Comparison of ENCODE assay signal across 8 cellular contexts in genomic region chr15:66838671-66839239, GRCh38.
DNase-seq lines count a peak whose midpoint lies in the region; ATAC-seq and TF ChIP-seq lines count a peak whose summit lies in the region.

No MANE protein-coding gene starts in this region.

- H3K9me3 ChIP-seq in right lobe of liver: no peaks in the 10 kb centered on the region
- H3K9me3 ChIP-seq in aorta (ENCODE audit: control insufficient read depth, low read length): no peaks in the 10 kb centered on the region

- H3K4me3 ChIP-seq in astrocyte of the cerebellum (ENCODE audit: low read depth, low read length): no peak overlapping the region
- no peak overlapping the region for H3K4me3 ChIP-seq in right lobe of liver
- no peak overlapping the region for H3K4me3 ChIP-seq in aorta (ENCODE audit: low read length in 2 of 2)

- DNase-seq in CD14-positive monocyte (ENCODE audit: low spot score) (no peak), astrocyte of the cerebellum (ENCODE audit: low read depth) (no peak), right lobe of liver (no peak), NCI-H748 (lab: John Stamatoyannopoulos, UW; ENCODE audit: unreplicated experiment) (no peak), aorta (no peak)
- no peak for DNase-seq in stimulated activated CD4-positive, alpha-beta T cell treated with anti-CD3 and anti-CD28 coated beads, Interleukin-4, amount 100 ng/mL, for 1 hour

- H3K4me1 ChIP-seq in right lobe of liver (peaks cover 0 to 8% (median 0%) of the 10 kb centered on the region in 4 donors), aorta (ENCODE audit: control insufficient read depth in 1 of 2, insufficient read depth in 2 of 2, low read length in 2 of 2) (no peaks in the 10 kb centered on the region)

- H3K27ac ChIP-seq in right lobe of liver (no peak overlapping the region), aorta (ENCODE audit: low read depth in 1 of 2, low read length in 2 of 2) (no peak overlapping the region)

- peak overlapping the region in 1 of 7 donors; percentile 50 for H3K27ac Mint-ChIP-seq in CD14-positive monocyte

- in situ Hi-C loops in astrocyte of the cerebellum (cut with HindIII; ENCODE audit: low sequenced_read_pairs): no loop called here

- intact Hi-C loops in CD14-positive monocyte (cut with micrococcal nuclease): loop anchor here in 1 of 2 donors (10.0 kb wide), 1 partner anchor 134 kb away; the partner anchor contains the start of gene SMAD6
- intact Hi-C loops in right lobe of liver (cut with DNase I): no loop called here
- intact Hi-C loops in aorta (cut with DNase I): loop anchor here in 1 of 2 donors (5.0 kb wide), 1 partner anchor 36 kb away; no protein-coding TSS in a partner anchor

- peaks cover 0 to 12% (median 11%) of the 10 kb centered on the region in 7 donors for H3K9me3 Mint-ChIP-seq in CD14-positive monocyte

- ATAC-seq in right lobe of liver (peak in 1 of 4 donors; percentile 35), aorta (ENCODE audit: low FRiP score) (no peak), HG03571 (IDR thresholded peaks at IDR 0.05; ENCODE audit: unreplicated experiment) (no peak)

- no peak overlapping the region for H3K4me3 Mint-ChIP-seq in CD14-positive monocyte

- no peak for TF ChIP-seq EP300 in Ishikawa (IDR thresholded peaks at IDR 0.05; ENCODE audit: borderline replicate concordance)

- no peaks in the 10 kb centered on the region for H3K27me3 ChIP-seq in right lobe of liver
- H3K27me3 ChIP-seq in aorta (ENCODE audit: control insufficient read depth in 1 of 2, insufficient read depth in 2 of 2, low read length in 1 of 2): no peaks in the 10 kb centered on the region

- peaks cover 0 to 9% (median 4%) of the 10 kb centered on the region in 3 donors for H3K27me3 Mint-ChIP-seq in CD14-positive monocyte (ENCODE audit: low read depth in 3 of 3)

- peaks cover 50% of the 10 kb centered on the region for H3K4me1 Mint-ChIP-seq in CD14-positive monocyte

- TF ChIP-seq POLR2A in right lobe of liver (IDR thresholded peaks at IDR 0.05): no peak

- H3K36me3 Mint-ChIP-seq in CD14-positive monocyte: peaks cover 5 to 10% of the 10 kb centered on the region in 2 donors

- peak; percentile 80 for TF ChIP-seq CTCF in CD14-positive monocyte (IDR thresholded peaks at IDR 0.05)
- peak; percentile 78 for TF ChIP-seq CTCF in astrocyte of the cerebellum (IDR thresholded peaks at IDR 0.05; ENCODE audit: low read depth, low read length, missing control alignments)
- TF ChIP-seq CTCF in right lobe of liver (IDR thresholded peaks at IDR 0.05): peak in 3 of 4 donors; percentile 37 to 48 (median 44)

- 65% methylated on average over 5 of the region's 5 CpGs for WGBS in right lobe of liver (ENCODE audit: insufficient coverage, low coverage, low lambda C conversion rate, missing lambda C conversion rate)
- WGBS in aorta, 2 donors: 74 to 75% methylated on average over 5 of the region's 5 CpGs

- H3K36me3 ChIP-seq in right lobe of liver (no peaks in the 10 kb centered on the region), aorta (ENCODE audit: control insufficient read depth in 1 of 2, insufficient read depth in 2 of 2, low read length in 1 of 2) (no peaks in the 10 kb centered on the region)

- TF ChIP-seq RAD21 in Ishikawa (IDR thresholded peaks at IDR 0.05; ENCODE audit: low read depth): peak; percentile 45

TF ChIP-seq in Ishikawa, 13 proteins besides CTCF, POLR2A, EP300 and RAD21:
- TF ChIP-seq YY1 (IDR thresholded peaks at IDR 0.05; ENCODE audit: low read depth) (no peak), ZBTB7A (IDR thresholded peaks at IDR 0.05; ENCODE audit: low read depth) (no peak), FOXM1 (IDR thresholded peaks at IDR 0.05; ENCODE audit: borderline replicate concordance, low read depth) (no peak), NFIC (IDR thresholded peaks at IDR 0.05) (no peak), EGR1 (IDR thresholded peaks at IDR 0.05) (no peak), TEAD4 (IDR thresholded peaks at IDR 0.05) (no peak), CREB1 (IDR thresholded peaks at IDR 0.05; ENCODE audit: low read depth) (no peak)
- TF ChIP-seq, protein P1, sequence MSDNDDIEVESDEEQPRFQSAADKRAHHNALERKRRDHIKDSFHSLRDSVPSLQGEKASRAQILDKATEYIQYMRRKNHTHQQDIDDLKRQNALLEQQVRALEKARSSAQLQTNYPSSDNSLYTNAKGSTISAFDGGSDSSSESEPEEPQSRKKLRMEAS (IDR thresholded peaks at IDR 0.05): no peak
